31 cellular contexts compared by ENCODE assay signal in the genomic region with DNA sequence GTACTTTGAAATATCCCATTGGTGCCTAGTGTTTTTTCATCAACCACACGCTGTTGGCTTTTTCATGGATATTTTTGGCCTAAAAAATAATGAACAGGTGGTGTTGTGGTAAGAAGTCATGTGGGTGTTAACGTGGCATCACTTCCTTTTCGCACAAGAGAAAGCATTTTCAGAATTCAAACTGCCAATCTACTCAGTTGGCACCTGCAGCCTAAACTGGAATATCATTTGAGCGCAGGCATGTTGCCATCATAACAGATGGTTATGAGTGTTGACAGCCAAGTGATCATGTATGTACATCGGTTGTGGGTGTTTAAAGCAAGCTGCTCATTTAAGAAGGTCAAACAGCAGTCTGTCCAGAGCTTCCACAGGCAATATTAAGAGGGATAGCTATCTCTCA.
DNase-seq lines count a peak whose midpoint lies in the region.
"Had no signal": no experiment of that assay in that cellular context is flagged by ENCODE, and none has a peak within 500 bp of the region (broad histone marks: within the 10 kb centered on the region; RNA-seq: fewer than 3 reads in every experiment).

No MANE protein-coding gene starts in this region.

- H3K27me3 ChIP-seq in BLaER1 treated with 17β-estradiol and CSF1 and Interleukin-3, amounts not matched to agents 10 nM and 100 nM = no peaks in the 10 kb centered on the region
- H3K27me3 ChIP-seq: BE2C, dorsolateral prefrontal cortex, esophagus muscularis mucosa, heart left ventricle, tibial artery had no signal

- H3K4me1 ChIP-seq in BLaER1 treated with 17β-estradiol and CSF1 and Interleukin-3, amounts not matched to agents 10 nM and 100 nM = peaks cover 24 to 48% (median 34%) of the 10 kb centered on the region in 10 experiments; a peak in 19 of 20 replicates
- H3K4me1 ChIP-seq: BE2C, esophagus muscularis mucosa, heart left ventricle, tibial artery had no signal

- DNase-seq in MV-4-11 (lab: John Stamatoyannopoulos, UW) (peak; percentile 2), NCI-H69 (lab: John Stamatoyannopoulos, UW) (peak; percentile 88), middle frontal gyrus (ENCODE audit: extremely low spot score, low spot score) (peak; percentile 12), GF-D8 (lab: John Stamatoyannopoulos, UW) (no peak), hepatic stellate cell (ENCODE audit: low spot score) (no peak)
- DNase-seq in stimulated activated CD4-positive, alpha-beta T cell treated with anti-CD3 and anti-CD28 coated beads, Interleukin-4, amount 100 ng/mL, for 24 hours = no peak
- no peak for DNase-seq in stimulated activated CD4-positive, alpha-beta T cell treated with anti-CD3 and anti-CD28 coated beads, Interleukin-15, amount 100 ng/mL, for 24 hours
- DNase-seq: activated CD4-positive, alpha-beta T cell treated with anti-CD3 and anti-CD28 coated beads for 36 hours; activated CD8-positive, alpha-beta T cell treated with anti-CD3 and anti-CD28 coated beads for 36 hours; activated naive CD4-positive, alpha-beta T cell treated with anti-CD3 and anti-CD28 coated beads, Interleukin-2, amount 50 U/mL, for 16 hours; amniotic stem cell; BE2C; DMS79 treated with DMSO at 0.1 percent for 48 hours; foreskin fibroblast; heart left ventricle; kidney; left ventricle myocardium superior; mesendoderm; NCI-H1105; NCI-H2029 treated with DMSO at 0.1 percent for 48 hours; NCI-H510A; posterior cingulate gyrus; right cardiac atrium; SIG-M5; stimulated activated CD4-positive, alpha-beta T cell treated with anti-CD3 and anti-CD28 coated beads, Interleukin-2, amount 100 ng/mL, for 48 hours; T-helper 9 cell; tibial artery had no signal

- peak overlapping the region in 4 of 11 experiments; percentile 39 to 90 (median 77); a peak in 4 of 22 replicates for H3K9ac ChIP-seq in BLaER1 treated with 17β-estradiol and CSF1 and Interleukin-3, amounts not matched to agents 10 nM and 100 nM

- H3K27ac ChIP-seq in BLaER1 treated with 17β-estradiol and CSF1 and Interleukin-3, amounts not matched to agents 10 nM and 100 nM = peak overlapping the region in 6 of 11 experiments; percentile 58 to 90 (median 74); a peak in 12 of 22 replicates
- H3K27ac ChIP-seq: esophagus muscularis mucosa, heart left ventricle, tibial artery, VCaP had no signal

- H3K9me3 ChIP-seq in BLaER1 treated with 17β-estradiol and CSF1 and Interleukin-3, amounts not matched to agents 10 nM and 100 nM (replicated peaks in 1 of 11) = peaks cover 0 to 39% (median 29%) of the 10 kb centered on the region in 11 experiments; a peak in 16 of 22 replicates
- H3K9me3 ChIP-seq: BE2C, esophagus muscularis mucosa, heart left ventricle, tibial artery had no signal

- H3K4me3 ChIP-seq in BLaER1 treated with 17β-estradiol and CSF1 and Interleukin-3, amounts not matched to agents 10 nM and 100 nM = peak overlapping the region in 3 of 10 experiments; percentile 62 to 71 (median 67); a peak in 5 of 20 replicates
- H3K4me3 ChIP-seq: dorsolateral prefrontal cortex, esophagus muscularis mucosa, heart left ventricle, tibial artery had no signal

- no peaks in the 10 kb centered on the region for H4K20me1 ChIP-seq in BLaER1 treated with 17β-estradiol and CSF1 and Interleukin-3, amounts not matched to agents 10 nM and 100 nM

- H3K36me3 ChIP-seq in BLaER1 treated with 17β-estradiol and CSF1 and Interleukin-3, amounts not matched to agents 10 nM and 100 nM = peaks cover 0 to 20% (median 0%) of the 10 kb centered on the region in 11 experiments; a peak in 3 of 22 replicates
- H3K36me3 ChIP-seq: BE2C, esophagus muscularis mucosa, heart left ventricle, tibial artery had no signal

- H3K4me2 ChIP-seq in BLaER1 treated with 17β-estradiol and CSF1 and Interleukin-3, amounts not matched to agents 10 nM and 100 nM = peak overlapping the region; percentile 46 to 90 (median 76)

Comparison
In these comparisons a context has a peak if more than half of its experiments do, and no peak if none do; other contexts are left out.
1. DNase-seq: peak in MV-4-11 (single experiment), NCI-H69 (single experiment) and middle frontal gyrus (single experiment); none in stimulated activated CD4-positive, alpha-beta T cell treated with anti-CD3 and anti-CD28 coated beads, Interleukin-4, amount 100 ng/mL, for 24 hours (single experiment), stimulated activated CD4-positive, alpha-beta T cell treated with anti-CD3 and anti-CD28 coated beads, Interleukin-15, amount 100 ng/mL, for 24 hours (single experiment), GF-D8 (single experiment) and hepatic stellate cell (single experiment).